In the genomic region with DNA sequence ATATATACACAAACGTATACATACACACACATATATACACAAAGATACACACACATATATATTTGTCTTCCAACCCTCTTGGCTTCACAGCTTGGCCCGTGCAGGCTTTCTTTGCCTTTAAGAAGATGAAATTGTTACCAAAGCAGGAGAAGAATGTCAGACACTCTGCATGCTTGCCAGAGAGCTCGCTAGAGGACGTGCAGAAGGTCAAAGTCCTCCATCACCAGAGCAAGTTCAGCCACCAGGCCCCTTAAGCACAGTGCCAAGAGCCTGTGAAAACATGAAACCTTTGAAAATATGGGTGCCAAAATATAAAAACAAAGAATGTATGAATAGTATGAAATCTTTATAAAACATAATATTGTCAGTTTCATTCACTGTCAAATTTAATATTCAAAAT, we compare ENCODE assay signal across 19 cellular contexts. TPM values are rescaled to one million over a fixed set of nuclear protein-coding genes. Genes with fewer than 3 reads are reported as not detected.
DNase-seq lines count a peak whose midpoint lies in the region; ATAC-seq and TF ChIP-seq lines count a peak whose summit lies in the region.
"Had no signal": no experiment of that assay in that cellular context is flagged by ENCODE, and none has a peak within 500 bp of the region (broad histone marks: within the 10 kb centered on the region; RNA-seq: fewer than 3 reads in every experiment).

No MANE protein-coding gene starts in this region.

- H3K4me3 ChIP-seq in dorsolateral prefrontal cortex (peak overlapping the region in 3 of 59 donors; percentile 38 to 46 (median 42)), right cardiac atrium (ENCODE audit: low read length) (no peak overlapping the region)
- H3K4me3 ChIP-seq: spleen had no signal

- no peaks in the 10 kb centered on the region for H3K27me3 ChIP-seq in dorsolateral prefrontal cortex
- H3K27me3 ChIP-seq in right cardiac atrium (ENCODE audit: control insufficient read depth, insufficient read depth), result no peaks in the 10 kb centered on the region
- H3K27me3 ChIP-seq: spleen had no signal

- ATAC-seq in right cardiac atrium (peak; percentile 53 to 71), sciatic nerve (peak; percentile 43)
- ATAC-seq: natural killer cell treated with Interleukin-12 subunit alpha and Interleukin-12 subunit beta and Interleukin-15 and Interleukin-18, amount 100 ng/mL, for 72 hours had no signal

- 32% methylated on average over 4 of the region's 4 CpGs for WGBS in right cardiac atrium

- H3K27me3 Mint-ChIP-seq in immature natural killer cell (ENCODE audit: low read depth in 3 of 3), result peaks cover 0 to 6% (median 3%) of the 10 kb centered on the region in 3 donors
- H3K27me3 Mint-ChIP-seq: activated CD4-positive, alpha-beta memory T cell treated with anti-CD3 and anti-CD28 coated beads for 36 hours; CD8-positive, alpha-beta memory T cell; memory B cell; natural killer cell treated with Interleukin-12 subunit alpha and Interleukin-12 subunit beta and Interleukin-15 and Interleukin-18, amount 100 ng/mL, for 72 hours had no signal

- intact Hi-C loops in dorsolateral prefrontal cortex (cut with DNase I) (loop anchor here (5.0 to 10.0 kb wide), 2 partner anchors 226 to 238 kb away; a partner anchor contains a TSS), right cardiac atrium (cut with DNase I) (loop anchor here in 2 of 4 donors (5.0 to 10.0 kb wide), 2 partner anchors 39 to 228 kb away; a partner anchor contains a TSS), sciatic nerve (cut with DNase I) (no loop called here)

- H3K4me1 ChIP-seq in right cardiac atrium (ENCODE audit: control insufficient read depth, insufficient read depth, low read length), result peaks cover 12% of the 10 kb centered on the region

- H3K4me1 Mint-ChIP-seq in immature natural killer cell, result no peaks in the 10 kb centered on the region

- H3K36me3 Mint-ChIP-seq in immature natural killer cell, result peaks cover 4 to 8% (median 7%) of the 10 kb centered on the region in 3 donors
- H3K36me3 Mint-ChIP-seq: natural killer cell treated with Interleukin-12 subunit alpha and Interleukin-12 subunit beta and Interleukin-15 and Interleukin-18, amount 100 ng/mL, for 72 hours had no signal

- H3K4me3 Mint-ChIP-seq in immature natural killer cell, result no peak overlapping the region
- H3K4me3 Mint-ChIP-seq: activated CD4-positive, alpha-beta memory T cell treated with anti-CD3 and anti-CD28 coated beads for 36 hours; CD8-positive, alpha-beta memory T cell; memory B cell; natural killer cell treated with Interleukin-12 subunit alpha and Interleukin-12 subunit beta and Interleukin-15 and Interleukin-18, amount 100 ng/mL, for 72 hours had no signal

- peak overlapping the region in 50 of 59 donors; percentile 6 to 80 (median 64) for H3K27ac ChIP-seq in dorsolateral prefrontal cortex
- no peak overlapping the region for H3K27ac ChIP-seq in right cardiac atrium (ENCODE audit: low read length)

- peak; percentile 13 for DNase-seq in EH (ENCODE audit: low read depth)
- DNase-seq in dorsolateral prefrontal cortex, result no peak
- DNase-seq in right cardiac atrium, result peak in 2 of 3 donors; percentile 37 to 76
- peak; percentile 31 for DNase-seq in sciatic nerve (ENCODE audit: low spot score)
- no peak for DNase-seq in COLO668 (lab: John Stamatoyannopoulos, UW; ENCODE audit: unreplicated experiment)
- no peak for DNase-seq in kidney tubule cell (ENCODE audit: low spot score)
- no peak for DNase-seq in amygdala (lab: John Stamatoyannopoulos, UW)
- DNase-seq in immature natural killer cell, result no peak
- DNase-seq: activated CD4-positive, alpha-beta memory T cell treated with anti-CD3 and anti-CD28 coated beads for 36 hours; activated naive CD4-positive, alpha-beta T cell treated with anti-CD3 and anti-CD28 coated beads, Interleukin-2, amount 50 U/mL, for 16 hours; activated T-cell treated with anti-CD3 and anti-CD28 coated beads, Interleukin-2, amount 50 U/mL, for 1 hour; CD8-positive, alpha-beta memory T cell; dermis blood vessel endothelial cell; NCI-H2107; NCI-H524 treated with DMSO at 0.1 percent for 48 hours; spleen; T-helper 1 cell had no signal

- TF ChIP-seq CTCF in dorsolateral prefrontal cortex (IDR thresholded peaks at IDR 0.05 in 54 of 56, conservative IDR thresholded peaks at IDR 0.05 in 2 of 56; ENCODE audit: low read depth in 1 of 56, partially characterized antibody in 56 of 56), result peak in 1 of 56 donors; percentile 7

- no peaks in the 10 kb centered on the region for H3K9me3 Mint-ChIP-seq in immature natural killer cell
- H3K9me3 Mint-ChIP-seq: activated CD4-positive, alpha-beta memory T cell treated with anti-CD3 and anti-CD28 coated beads for 36 hours; CD8-positive, alpha-beta memory T cell; memory B cell; natural killer cell treated with Interleukin-12 subunit alpha and Interleukin-12 subunit beta and Interleukin-15 and Interleukin-18, amount 100 ng/mL, for 72 hours had no signal

- H3K27ac Mint-ChIP-seq in immature natural killer cell, result no peak overlapping the region
- H3K27ac Mint-ChIP-seq: activated CD4-positive, alpha-beta memory T cell treated with anti-CD3 and anti-CD28 coated beads for 36 hours; memory B cell; natural killer cell treated with Interleukin-12 subunit alpha and Interleukin-12 subunit beta and Interleukin-15 and Interleukin-18, amount 100 ng/mL, for 72 hours had no signal

- no peaks in the 10 kb centered on the region for H3K9me3 ChIP-seq in right cardiac atrium (ENCODE audit: control insufficient read depth, low read length)
- H3K9me3 ChIP-seq: spleen had no signal

RNA-seq across cellular contexts. Expression of a gene that starts 14.9 kb away (rescaled TPM):
- total RNA-seq in dorsolateral prefrontal cortex (10 to 100 TPM; 42.9 to 84.1 (median 60.3) TPM), right cardiac atrium (100 to 1,000 TPM in 1 of 4 donors, 10 to 100 TPM in 3; 81.7 to 115 (median 87.0) TPM), sciatic nerve (39.3 TPM)
- polyA plus RNA-seq in right cardiac atrium (72.3 TPM), immature natural killer cell (100 to 1,000 TPM in 1 of 3 donors, 10 to 100 TPM in 2; 76.3 to 101 (median 88.2) TPM)

RNA-seq across cellular contexts. Expression of a gene that starts 22.6 kb away (rescaled TPM):
- total RNA-seq in dorsolateral prefrontal cortex, result 1 to 10 TPM in 1 of 120 experiments, under 1 TPM in 65, not detected in 54; 0.14 to 1.2 (median 0.31) TPM
- under 1 TPM; 0.17 to 0.74 (median 0.43) TPM for total RNA-seq in right cardiac atrium
- 0.16 TPM for polyA plus RNA-seq in right cardiac atrium
- 0.36 TPM for total RNA-seq in sciatic nerve
- not detected for polyA plus RNA-seq in immature natural killer cell
- total RNA-seq: activated CD4-positive, alpha-beta memory T cell treated with anti-CD3 and anti-CD28 coated beads for 36 hours had no signal
- polyA plus RNA-seq: CD8-positive, alpha-beta memory T cell had no signal

RNA-seq across cellular contexts. Expression of a gene that starts 40.5 kb away (rescaled TPM):
- 10 to 100 TPM; 31.6 to 78.4 (median 47.7) TPM for total RNA-seq in dorsolateral prefrontal cortex
- 10 to 100 TPM; 19.2 to 26.7 (median 22.1) TPM for total RNA-seq in right cardiac atrium
- 15.9 TPM for polyA plus RNA-seq in right cardiac atrium
- 37.9 TPM for total RNA-seq in sciatic nerve
- 1 to 10 TPM; 2.4 to 3.2 (median 2.8) TPM for polyA plus RNA-seq in immature natural killer cell

RNA-seq across cellular contexts. Expression of a gene that starts 44.0 kb away (rescaled TPM):
- total RNA-seq in dorsolateral prefrontal cortex (100 to 1,000 TPM in 36 of 120 experiments, 10 to 100 TPM in 84; 31.1 to 139 (median 94.3) TPM), right cardiac atrium (1 to 10 TPM in 3 of 4 donors, under 1 TPM in 1; 0.75 to 4.4 (median 1.2) TPM), sciatic nerve (0.27 TPM)
- polyA plus RNA-seq in right cardiac atrium (1.6 TPM), immature natural killer cell (1 to 10 TPM in 1 of 3 donors, under 1 TPM in 1, not detected in 1; 0.96 to 1.1 TPM)
- total RNA-seq: dermis blood vessel endothelial cell had no signal

Comparison
In these comparisons a context has a peak if more than half of its experiments do, and no peak if none do; other contexts are left out.
1. DNase-seq: peak in EH (single experiment), right cardiac atrium (2 of 3) and sciatic nerve (single experiment); none in dorsolateral prefrontal cortex (0 of 10), COLO668 (single experiment), kidney tubule cell (single experiment), amygdala (0 of 56) and immature natural killer cell (0 of 3).